Comparison of ENCODE assay signal across 15 cellular contexts in genomic region chr1:7886346-7886745, GRCh38. TPM values are rescaled to one million over a fixed set of nuclear protein-coding genes. Genes with fewer than 3 reads are reported as not detected.
DNase-seq lines count a peak whose midpoint lies in the region; ATAC-seq, FAIRE-seq and TF ChIP-seq lines count a peak whose summit lies in the region.
"Had no signal": no experiment of that assay in that cellular context is flagged by ENCODE, and none has a peak within 500 bp of the region (broad histone marks: within the 10 kb centered on the region; RNA-seq: fewer than 3 reads in every experiment).

No MANE protein-coding gene starts in this region.

- no peak for TF ChIP-seq CTCF in fibroblast of the aortic adventitia (IDR thresholded peaks at IDR 0.05; ENCODE audit: insufficient read depth, low read length)

- no peak overlapping the region for H3K4me3 ChIP-seq in fibroblast of the aortic adventitia (ENCODE audit: low read depth, low read length)
- H3K4me3 ChIP-seq: right atrium auricular region had no signal

- FAIRE-seq in urothelium cell line (lab: Jason Lieb, UNC), result no peak
- FAIRE-seq: H1 had no signal

- ATAC-seq in HG02610 (IDR thresholded peaks at IDR 0.05; ENCODE audit: unreplicated experiment), result no peak

- peak; percentile 52 for DNase-seq in NCI-H748 (lab: John Stamatoyannopoulos, UW; ENCODE audit: unreplicated experiment)
- no peak for DNase-seq in NCI-H748 treated with DMSO at 0.1 percent for 48 hours (lab: John Stamatoyannopoulos, UW)
- DNase-seq in RPMI8226, result peak; percentile 95
- DNase-seq in fibroblast of the aortic adventitia (ENCODE audit: low read depth), result peak; percentile 35
- peak; percentile 14 for DNase-seq in urothelium cell line (ENCODE audit: low spot score)
- DNase-seq in kidney glomerular epithelial cell (lab: John Stamatoyannopoulos, UW), result no peak
- no peak for DNase-seq in COLO668 (lab: John Stamatoyannopoulos, UW; ENCODE audit: unreplicated experiment)
- DNase-seq: activated T-cell treated with anti-CD3 and anti-CD28 coated beads, Interleukin-2, amount 50 U/mL, for 48 hours; glutamatergic neuron; Kasumi-1; mesendoderm had no signal

RNA-seq across cellular contexts. Expression of gene UTS2, which starts 33.5 kb away (rescaled TPM):
- not detected in 2 replicates for total RNA-seq in fibroblast of the aortic adventitia (ENCODE audit: low replicate concordance)
- total RNA-seq: chondrocyte, H1, right atrium auricular region had no signal

RNA-seq across cellular contexts. Expression of gene TNFRSF9, which starts 54.3 kb away (rescaled TPM):
- under 0.01 and 0.90 TPM in 2 replicates for total RNA-seq in fibroblast of the aortic adventitia (ENCODE audit: low replicate concordance)
- total RNA-seq: H1, right atrium auricular region had no signal

Comparison
In these comparisons a context has a peak if more than half of its experiments do, and no peak if none do; other contexts are left out.
1. DNase-seq: peak in NCI-H748 (single experiment), RPMI8226 (single experiment), fibroblast of the aortic adventitia (single experiment) and urothelium cell line (single experiment); none in NCI-H748 treated with DMSO at 0.1 percent for 48 hours (single experiment), kidney glomerular epithelial cell (single experiment) and COLO668 (single experiment).